In the genomic region with DNA sequence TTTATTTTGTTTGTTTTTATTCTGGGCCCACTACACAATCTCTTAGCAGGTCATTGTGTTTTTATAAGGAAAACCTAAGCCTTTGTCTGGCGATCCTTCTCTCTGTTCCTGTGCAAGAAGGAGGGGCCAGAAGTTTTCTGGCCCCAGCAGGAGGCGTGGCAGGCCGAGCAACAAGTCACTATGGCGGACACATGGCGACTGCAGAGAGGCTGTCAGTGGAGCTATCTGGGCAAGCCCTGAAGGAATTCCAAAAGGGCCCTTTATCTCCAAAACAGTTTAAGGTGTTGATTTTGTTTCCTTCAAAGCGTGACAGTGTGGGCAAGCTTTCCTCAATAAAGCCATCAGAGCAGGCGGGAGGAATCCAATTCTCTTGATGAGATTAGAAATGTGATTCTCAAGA, we compare ENCODE assay signal across 20 cellular contexts.
"Had no signal": no experiment of that assay in that cellular context is flagged by ENCODE, and none has a peak within 500 bp of the region (broad histone marks: within the 10 kb centered on the region; RNA-seq: fewer than 3 reads in every experiment).

No MANE protein-coding gene starts in this region.

- H3K4me3 Mint-ChIP-seq: dendritic cell treated with granulocyte-macrophage colony-stimulating factor and Interleukin-4, amounts not matched to agents 40 ng/mL and 50 ng/mL, for 4 days; mesothelial cell of epicardium; natural killer cell; stimulated activated memory B cell treated with anti-CD40 and anti-IgM and Interleukin-4, amounts not matched to agents 10 μg/mL and 1 μg/mL and 100 μg/mL, for 72 hours; stimulated activated naive CD8-positive, alpha-beta T cell treated with anti-CD3 and anti-CD28 coated beads, Interleukin-15, Interleukin-2, amounts not matched to agents 100 ng/mL and 50 ng/mL, for 24 hours had no signal

- H3K27ac ChIP-seq: heart left ventricle, psoas muscle, spleen, testis, tibial nerve, upper lobe of right lung, vagina had no signal

- H3K27me3 Mint-ChIP-seq: dendritic cell treated with granulocyte-macrophage colony-stimulating factor and Interleukin-4, amounts not matched to agents 40 ng/mL and 50 ng/mL, for 4 days; stimulated activated memory B cell treated with anti-CD40 and anti-IgM and Interleukin-4, amounts not matched to agents 10 μg/mL and 1 μg/mL and 100 μg/mL, for 72 hours; stimulated activated naive CD8-positive, alpha-beta T cell treated with anti-CD3 and anti-CD28 coated beads, Interleukin-15, Interleukin-2, amounts not matched to agents 100 ng/mL and 50 ng/mL, for 24 hours had no signal

- H3K4me1 ChIP-seq: psoas muscle, spleen, testis, upper lobe of right lung, vagina had no signal

- H3K36me3 ChIP-seq: heart left ventricle, spleen, tibial nerve, upper lobe of right lung, vagina had no signal

- H3K27ac Mint-ChIP-seq: dendritic cell treated with granulocyte-macrophage colony-stimulating factor and Interleukin-4, amounts not matched to agents 40 ng/mL and 50 ng/mL, for 4 days; mesothelial cell of epicardium; natural killer cell; stimulated activated memory B cell treated with anti-CD40 and anti-IgM and Interleukin-4, amounts not matched to agents 10 μg/mL and 1 μg/mL and 100 μg/mL, for 72 hours; stimulated activated naive CD8-positive, alpha-beta T cell treated with anti-CD3 and anti-CD28 coated beads, Interleukin-15, Interleukin-2, amounts not matched to agents 100 ng/mL and 50 ng/mL, for 24 hours had no signal

- DNase-seq: heart left ventricle; hippocampal formation; kidney glomerular epithelial cell; mammary epithelial cell; natural killer cell; psoas muscle; retina; spleen; stimulated activated CD4-positive, alpha-beta T cell treated with anti-CD3 and anti-CD28 coated beads, Interleukin-15, amount 100 ng/mL, for 24 hours; stimulated activated CD4-positive, alpha-beta T cell treated with anti-CD3 and anti-CD28 coated beads, Interleukin-1b, Interleukin-23, amount 100 ng/mL, for 48 hours; stimulated activated CD4-positive, alpha-beta T cell treated with anti-CD3 and anti-CD28 coated beads, Interleukin-4, amount 100 ng/mL, for 24 hours; testis; upper lobe of right lung had no signal

- H3K9me3 Mint-ChIP-seq: dendritic cell treated with granulocyte-macrophage colony-stimulating factor and Interleukin-4, amounts not matched to agents 40 ng/mL and 50 ng/mL, for 4 days; natural killer cell; stimulated activated naive CD8-positive, alpha-beta T cell treated with anti-CD3 and anti-CD28 coated beads, Interleukin-15, Interleukin-2, amounts not matched to agents 100 ng/mL and 50 ng/mL, for 24 hours had no signal

- H3K27me3 ChIP-seq: heart left ventricle, spleen, testis, tibial nerve, upper lobe of right lung, vagina had no signal

- ATAC-seq: heart left ventricle; natural killer cell; psoas muscle; sciatic nerve; stimulated activated memory B cell treated with anti-CD40 and anti-IgM and Interleukin-4, amounts not matched to agents 10 μg/mL and 1 μg/mL and 100 μg/mL, for 72 hours; upper lobe of right lung had no signal

- H3K4me3 ChIP-seq: heart left ventricle, psoas muscle, spleen, testis, tibial nerve, upper lobe of right lung, vagina had no signal

- H3K4me1 Mint-ChIP-seq: natural killer cell; stimulated activated memory B cell treated with anti-CD40 and anti-IgM and Interleukin-4, amounts not matched to agents 10 μg/mL and 1 μg/mL and 100 μg/mL, for 72 hours had no signal

- H3K36me3 Mint-ChIP-seq: mesothelial cell of epicardium; stimulated activated memory B cell treated with anti-CD40 and anti-IgM and Interleukin-4, amounts not matched to agents 10 μg/mL and 1 μg/mL and 100 μg/mL, for 72 hours had no signal

- H3K9me3 ChIP-seq: heart left ventricle, psoas muscle, spleen, testis, tibial nerve, upper lobe of right lung, vagina had no signal
